Comparison of ENCODE assay signal across 9 cellular contexts in the genomic region with DNA sequence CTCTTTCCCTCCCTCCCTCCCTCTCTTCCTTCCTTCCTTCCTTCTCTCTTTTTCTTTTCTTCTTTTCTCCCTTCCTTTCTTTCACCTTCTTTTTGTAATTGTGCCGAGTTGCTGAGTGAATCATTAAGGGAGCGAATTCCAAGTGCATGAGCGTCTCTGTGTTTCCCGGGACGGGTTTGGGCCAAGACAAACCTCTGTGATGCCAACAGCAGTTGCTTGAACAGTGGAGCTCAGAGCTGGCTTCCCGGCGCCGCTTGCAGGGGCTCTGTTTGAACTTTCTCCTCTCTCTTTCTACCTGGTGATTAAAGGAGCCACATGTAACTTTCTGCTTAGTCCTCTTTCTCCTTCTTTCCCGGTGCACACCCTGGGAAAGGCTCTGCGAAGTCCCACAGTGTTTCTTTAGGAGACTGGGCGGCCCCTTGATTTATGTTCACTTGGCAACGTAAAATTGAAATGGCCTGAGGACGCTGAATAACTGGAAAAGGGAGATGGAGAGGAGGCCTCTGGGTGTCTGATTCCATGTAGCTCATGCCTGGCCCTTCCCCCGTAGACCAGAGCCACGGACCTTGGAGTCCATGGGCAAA. TPM values are rescaled to one million over a fixed set of nuclear protein-coding genes. Genes with fewer than 3 reads are reported as not detected.
DNase-seq lines count a peak whose midpoint lies in the region; ATAC-seq and TF ChIP-seq lines count a peak whose summit lies in the region.
"Had no signal": no experiment of that assay in that cellular context is flagged by ENCODE, and none has a peak within 500 bp of the region (broad histone marks: within the 10 kb centered on the region; RNA-seq: fewer than 3 reads in every experiment).

No MANE protein-coding gene starts in this region.

- H3K27me3 Mint-ChIP-seq in chondrocyte (ENCODE audit: low read depth) = no peaks in the 10 kb centered on the region

- H3K9ac ChIP-seq in HUES48 (ENCODE audit: low read depth, low read length) = no peak overlapping the region; the same call in 1 of the 2 replicates

- no peak for TF ChIP-seq POLR2A in tibial nerve (IDR thresholded peaks at IDR 0.05)

- ATAC-seq in lung (ENCODE audit: insufficient read depth, low FRiP score) = no peak

- H3K36me3 Mint-ChIP-seq in chondrocyte (ENCODE audit: low read depth) = no peaks in the 10 kb centered on the region

- H3K27ac ChIP-seq in HUES48 (ENCODE audit: low read depth, low read length) (peak overlapping the region; percentile 57), lung (ENCODE audit: low read depth in 1 of 2, low read length in 1 of 2) (no peak overlapping the region), tibial nerve (peak overlapping the region in 3 of 4 donors; percentile 61 to 83 (median 73))

- H3K4me3 Mint-ChIP-seq in chondrocyte (ENCODE audit: unreplicated experiment) = peak overlapping the region; percentile 52

- H3K27ac Mint-ChIP-seq in chondrocyte (ENCODE audit: unreplicated experiment) = peak overlapping the region; percentile 99

- H3K36me3 ChIP-seq in HUES48 (ENCODE audit: control insufficient read depth, insufficient read depth, low read length) (no peaks in the 10 kb centered on the region), lung (ENCODE audit: control insufficient read depth in 2 of 2, insufficient read depth in 2 of 2, low read length in 2 of 2) (no peaks in the 10 kb centered on the region), tibial nerve (no peaks in the 10 kb centered on the region)

- no peaks in the 10 kb centered on the region for H3K9me3 ChIP-seq in HUES48 (ENCODE audit: control insufficient read depth, insufficient read depth, low read length)
- no peaks in the 10 kb centered on the region for H3K9me3 ChIP-seq in lung (ENCODE audit: control insufficient read depth in 2 of 2, insufficient read depth in 1 of 2, low read length in 1 of 2)
- H3K9me3 ChIP-seq in tibial nerve = no peaks in the 10 kb centered on the region

- H3K27me3 ChIP-seq in HUES48 (ENCODE audit: control insufficient read depth, insufficient read depth, low read length) (no peaks in the 10 kb centered on the region), lung (ENCODE audit: control insufficient read depth, insufficient read depth) (peaks cover 3% of the 10 kb centered on the region), tibial nerve (no peaks in the 10 kb centered on the region)

- DNase-seq in chondrocyte (ENCODE audit: low spot score) = no peak
- DNase-seq in lung (ENCODE audit: low spot score) = peak; percentile 56
- peak; percentile 40 to 68 for DNase-seq in tibial nerve (ENCODE audit: low spot score in 2 of 2)
- no peak for DNase-seq in NCI-H2227 treated with DMSO at 0.1 percent for 48 hours (lab: John Stamatoyannopoulos, UW)
- no peak for DNase-seq in NCI-H2029 (lab: John Stamatoyannopoulos, UW)
- DNase-seq in stimulated activated naive CD4-positive, alpha-beta T cell (lab: John Stamatoyannopoulos, UW) = no peak
- no peak for DNase-seq in DMS153 (lab: John Stamatoyannopoulos, UW)

- H3K4me3 ChIP-seq in HUES48 (ENCODE audit: low read depth, low read length) (no peak overlapping the region), lung (no peak overlapping the region), tibial nerve (peak overlapping the region in 2 of 4 donors; percentile 8 to 17)

- no peak for TF ChIP-seq CTCF in chondrocyte (IDR thresholded peaks at IDR 0.05)
- no peak for TF ChIP-seq CTCF in lung (IDR thresholded peaks at IDR 0.05; ENCODE audit: control extremely low read depth, extremely low read depth)
- TF ChIP-seq CTCF in tibial nerve (IDR thresholded peaks at IDR 0.05) = no peak

- peaks cover 54% of the 10 kb centered on the region for H3K4me1 Mint-ChIP-seq in chondrocyte (ENCODE audit: low read depth)

- 51 to 67% methylated on average over 15 of the region's 15 CpGs for WGBS in lung, 2 donors
- 14 to 16% methylated on average over 15 of the region's 15 CpGs for WGBS in tibial nerve, 2 donors

- H3K9me3 Mint-ChIP-seq in chondrocyte (ENCODE audit: low read depth) = no peaks in the 10 kb centered on the region

- H3K4me1 ChIP-seq in HUES48 (ENCODE audit: control insufficient read depth, insufficient read depth, low read length) = peaks cover 12% of the 10 kb centered on the region
- peaks cover 0 to 1% of the 10 kb centered on the region in 2 donors for H3K4me1 ChIP-seq in lung (ENCODE audit: control insufficient read depth in 2 of 2, insufficient read depth in 2 of 2, low read length in 2 of 2)
- H3K4me1 ChIP-seq in tibial nerve = peaks cover 0 to 55% (median 22%) of the 10 kb centered on the region in 4 donors

- TF ChIP-seq EP300 in tibial nerve (IDR thresholded peaks at IDR 0.05) = peak in 1 of 2 donors; percentile 81

RNA-seq across cellular contexts. Expression of a gene that starts 33.7 kb away (rescaled TPM):
- total RNA-seq in chondrocyte (3.3 to 4.1 TPM (median 3.3 TPM) in 3 replicates), lung (1 to 10 TPM in 1 of 2 donors, not detected in 1; 2.0 TPM), tibial nerve (1 to 10 TPM in 1 of 4 donors, under 1 TPM in 1, not detected in 2; 0.98 to 1.7 TPM)
- 1 to 10 TPM; 1.1 to 2.2 TPM for polyA plus RNA-seq in lung
- total RNA-seq: OCI-LY7 had no signal

Comparison
In these comparisons a context has a peak if more than half of its experiments do, and no peak if none do; other contexts are left out.
1. H3K27ac ChIP-seq: peak in HUES48 (single experiment) and tibial nerve (3 of 4); none in lung (0 of 2).
2. DNase-seq: peak in lung (single experiment) and tibial nerve (2 of 2); none in chondrocyte (single experiment), NCI-H2227 treated with DMSO at 0.1 percent for 48 hours (single experiment), NCI-H2029 (single experiment), stimulated activated naive CD4-positive, alpha-beta T cell (0 of 6) and DMS153 (single experiment).